26 cellular contexts compared by ENCODE assay signal in the genomic region with DNA sequence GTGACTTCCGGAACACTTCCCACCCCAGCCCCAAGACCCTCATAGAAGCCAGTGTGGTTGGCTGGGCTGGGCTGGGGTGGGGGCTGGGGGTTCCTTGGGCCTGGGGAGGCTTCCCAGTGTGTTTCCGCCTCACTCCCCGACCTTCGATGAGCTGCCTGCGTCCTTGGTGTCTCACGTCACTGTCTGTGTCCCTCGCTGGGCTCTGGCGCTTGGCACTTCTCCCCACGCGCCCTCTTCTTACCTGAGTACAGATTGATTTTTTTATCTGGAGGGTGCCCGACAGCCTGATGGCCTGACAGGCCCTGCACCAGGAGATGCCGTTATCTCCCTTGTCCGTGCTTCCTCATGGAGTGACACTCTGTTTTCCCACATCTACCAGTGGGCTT. TPM values are rescaled to one million over a fixed set of nuclear protein-coding genes. Genes with fewer than 3 reads are reported as not detected.
"Had no signal": no experiment of that assay in that cellular context is flagged by ENCODE, and none has a peak within 500 bp of the region (broad histone marks: within the 10 kb centered on the region; RNA-seq: fewer than 3 reads in every experiment).

No MANE protein-coding gene starts in this region.

- H3K27ac ChIP-seq: ascending aorta, body of pancreas, VCaP had no signal

- DNase-seq: activated CD4-positive, alpha-beta T cell treated with anti-CD3 and anti-CD28 coated beads for 36 hours; activated CD8-positive, alpha-beta memory T cell treated with anti-CD3 and anti-CD28 coated beads, Interleukin-2, amount 50 U/mL, for 4 hours; activated CD8-positive, alpha-beta T cell treated with anti-CD3 and anti-CD28 coated beads for 36 hours; activated naive CD4-positive, alpha-beta T cell treated with anti-CD3 and anti-CD28 coated beads, Interleukin-2, amount 50 U/mL, for 16 hours; activated T-cell treated with anti-CD3 and anti-CD28 coated beads, Interleukin-2, amount 50 U/mL, for 72 hours; amniotic stem cell; body of pancreas; central memory CD4-positive, alpha-beta T cell; KG1; NCI-H1092; NCI-H1417; NCI-H2029; NCI-H2107; NCI-H2171 treated with DMSO at 0.1 percent for 48 hours; NCI-H226; NCI-H510A treated with DMSO at 0.1 percent for 48 hours; NCI-H69; PC-3; SIG-M5; T-cell had no signal

- ATAC-seq: activated CD4-positive, alpha-beta T cell treated with anti-CD3 and anti-CD28 coated beads for 36 hours; activated CD8-positive, alpha-beta T cell treated with anti-CD3 and anti-CD28 coated beads for 36 hours; activated T-cell treated with anti-CD3 and anti-CD28 coated beads, Interleukin-2, amount 50 U/mL, for 72 hours; body of pancreas; PC-3; T-cell had no signal

- H3K9me3 ChIP-seq: ascending aorta, body of pancreas had no signal

- H3K4me3 ChIP-seq: ascending aorta, body of pancreas had no signal

RNA-seq across cellular contexts. Expression of a gene that starts 7.6 kb away (rescaled TPM):
- total RNA-seq: ascending aorta; MCF 10A; T-helper 2 cell treated with Interferon-gamma antibody and Interleukin-4, amounts not matched to agents 100 ng/mL and 5 ng/mL, for 36 hours had no signal

RNA-seq across cellular contexts. Expression of a gene that starts 28.7 kb away (rescaled TPM):
- total RNA-seq: activated CD4-positive, alpha-beta T cell treated with anti-CD3 and anti-CD28 coated beads for 36 hours; activated CD8-positive, alpha-beta T cell treated with anti-CD3 and anti-CD28 coated beads for 36 hours; activated T-cell treated with anti-CD3 and anti-CD28 coated beads, Interleukin-2, amount 50 U/mL, for 72 hours; ascending aorta; body of pancreas; bronchial epithelial cell; chondrocyte; MCF 10A; PC-3; T-cell; T-helper 2 cell treated with Interferon-gamma antibody and Interleukin-4, amounts not matched to agents 100 ng/mL and 5 ng/mL, for 36 hours had no signal
